In the genomic region with DNA sequence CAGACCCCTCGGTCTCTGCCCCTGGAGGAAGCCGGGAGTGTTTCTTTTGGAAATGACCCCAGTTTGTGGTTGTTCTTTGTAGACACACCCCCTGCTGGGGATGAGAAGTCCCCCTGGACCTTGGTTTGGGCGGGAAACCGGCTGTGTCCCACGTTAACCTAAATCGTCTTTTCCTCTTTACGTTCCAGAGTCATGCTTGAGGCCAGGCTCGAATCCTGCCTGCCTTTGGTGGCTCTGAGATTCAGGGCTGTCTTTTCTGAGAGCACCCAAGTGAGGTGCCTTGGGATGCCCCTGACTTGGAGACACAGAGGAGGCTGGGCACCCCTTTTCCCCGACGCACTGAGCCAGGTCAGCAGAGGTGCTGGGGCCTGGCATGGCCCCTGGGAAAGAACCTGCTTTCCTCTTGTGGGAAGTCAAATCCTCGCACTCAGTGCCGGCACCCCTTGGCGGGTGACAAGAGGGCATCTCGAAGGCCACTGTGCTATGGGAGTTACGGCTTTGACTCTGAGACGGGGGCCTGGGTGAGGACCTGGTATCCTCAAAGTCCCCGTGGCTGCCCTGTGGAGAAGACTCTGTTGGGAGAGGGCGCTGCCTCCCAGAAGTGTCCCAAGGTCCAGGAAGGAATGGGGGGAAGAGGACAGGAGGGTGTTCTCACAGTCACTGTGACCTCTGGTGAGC, we compare ENCODE assay signal across 12 cellular contexts.
DNase-seq lines count a peak whose midpoint lies in the region; ATAC-seq and TF ChIP-seq lines count a peak whose summit lies in the region.
"Had no signal": no experiment of that assay in that cellular context is flagged by ENCODE, and none has a peak within 500 bp of the region (broad histone marks: within the 10 kb centered on the region; RNA-seq: fewer than 3 reads in every experiment).

No MANE protein-coding gene starts in this region.

- no peaks in the 10 kb centered on the region for H3K27me3 Mint-ChIP-seq in T-helper 2 cell treated with Interferon-gamma antibody and Interleukin-4, amounts not matched to agents 5 μg/mL and 100 μg/mL, for 36 hours (ENCODE audit: low read depth)

- peak overlapping the region; percentile 36 for H3K27ac Mint-ChIP-seq in T-helper 2 cell treated with Interferon-gamma antibody and Interleukin-4, amounts not matched to agents 5 μg/mL and 100 μg/mL, for 36 hours

- intact Hi-C loops in heart right ventricle (cut with DNase I) (no loop called here), spleen (cut with DNase I; ENCODE audit: low total_unique reads) (no loop called here)

- WGBS in heart right ventricle, 2 donors, result 72 to 76% methylated on average over 18 of the region's 18 CpGs
- 71 to 83% (median 72%) methylated on average over 14 to 18 of the region's 18 CpGs for WGBS in spleen, 5 donors

- peaks cover 35% of the 10 kb centered on the region for H3K4me1 Mint-ChIP-seq in T-helper 2 cell treated with Interferon-gamma antibody and Interleukin-4, amounts not matched to agents 5 μg/mL and 100 μg/mL, for 36 hours (ENCODE audit: low read depth)

- no peak for TF ChIP-seq POLR2A in spleen (IDR thresholded peaks at IDR 0.05)

- peak overlapping the region; percentile 79 for H3K9ac ChIP-seq in adipocyte (ENCODE audit: low read length)

- no peak overlapping the region for H3K4me3 Mint-ChIP-seq in T-helper 2 cell treated with Interferon-gamma antibody and Interleukin-4, amounts not matched to agents 5 μg/mL and 100 μg/mL, for 36 hours

- peak in 3 of 8 donors; percentile 1 to 5 (median 1) for ATAC-seq in heart right ventricle
- ATAC-seq in HG02763 (IDR thresholded peaks at IDR 0.05; ENCODE audit: unreplicated experiment), result no peak

- no peaks in the 10 kb centered on the region for H3K36me3 ChIP-seq in adipocyte (ENCODE audit: control insufficient read depth, insufficient read depth, low read length, severe bottlenecking)
- H3K36me3 ChIP-seq in heart right ventricle, result no peaks in the 10 kb centered on the region
- H3K36me3 ChIP-seq in spleen, result no peaks in the 10 kb centered on the region

- DNase-seq in T-helper 2 cell treated with Interferon-gamma antibody and Interleukin-4, amounts not matched to agents 5 μg/mL and 100 μg/mL, for 36 hours (ENCODE audit: low spot score), result peak; percentile 3
- no peak for DNase-seq in T-helper 2 cell
- DNase-seq in adipocyte (ENCODE audit: low read depth), result peak; percentile 70
- no peak for DNase-seq in heart right ventricle
- peak; percentile 68 for DNase-seq in spleen
- DNase-seq in cerebellar nuclear complex (lab: John Stamatoyannopoulos, UW), result no peak
- DNase-seq in germinal center (ENCODE audit: low spot score), result no peak
- DNase-seq: activated naive CD4-positive, alpha-beta T cell treated with Interleukin-2 at 50 U/mL for 16 hours; HCEC 1CT; islet precursor cell had no signal

- H3K9me3 ChIP-seq in adipocyte (ENCODE audit: control insufficient read depth, low read length) (no peaks in the 10 kb centered on the region), heart right ventricle (no peaks in the 10 kb centered on the region), spleen (no peaks in the 10 kb centered on the region)

- H3K9me3 Mint-ChIP-seq in T-helper 2 cell treated with Interferon-gamma antibody and Interleukin-4, amounts not matched to agents 5 μg/mL and 100 μg/mL, for 36 hours, result no peaks in the 10 kb centered on the region

- peak overlapping the region; percentile 64 for H3K4me3 ChIP-seq in adipocyte (ENCODE audit: low read length)
- H3K4me3 ChIP-seq in heart right ventricle, result no peak overlapping the region
- H3K4me3 ChIP-seq in spleen, result no peak overlapping the region

- no peaks in the 10 kb centered on the region for H3K36me3 Mint-ChIP-seq in T-helper 2 cell treated with Interferon-gamma antibody and Interleukin-4, amounts not matched to agents 5 μg/mL and 100 μg/mL, for 36 hours (ENCODE audit: low read depth)

- peak overlapping the region in 7 of 10 donors; percentile 19 to 71 (median 56) for H3K27ac ChIP-seq in heart right ventricle
- no peak overlapping the region for H3K27ac ChIP-seq in spleen
- H3K27ac ChIP-seq: 22Rv1 had no signal

- TF ChIP-seq CTCF in heart right ventricle (IDR thresholded peaks at IDR 0.05) (no peak), spleen (IDR thresholded peaks at IDR 0.05 in 8 of 11, conservative IDR thresholded peaks at IDR 0.05 in 3 of 11) (no peak)

- H3K4me1 ChIP-seq in adipocyte (ENCODE audit: control insufficient read depth, insufficient read depth, low read length) (peaks cover 52% of the 10 kb centered on the region), heart right ventricle (peaks cover 22 to 79% (median 46%) of the 10 kb centered on the region in 9 donors), spleen (peaks cover 18 to 48% (median 41%) of the 10 kb centered on the region in 6 donors)

- no peaks in the 10 kb centered on the region for H3K27me3 ChIP-seq in adipocyte (replicated peaks; ENCODE audit: control insufficient read depth, insufficient read depth, low read length)
- H3K27me3 ChIP-seq in heart right ventricle, result no peaks in the 10 kb centered on the region
- H3K27me3 ChIP-seq in spleen (replicated peaks in 1 of 7), result peaks cover 0 to 23% (median 0%) of the 10 kb centered on the region in 7 donors

Comparison
In these comparisons a context has a peak if more than half of its experiments do, and no peak if none do; other contexts are left out.
1. DNase-seq: peak in T-helper 2 cell treated with Interferon-gamma antibody and Interleukin-4, amounts not matched to agents 5 μg/mL and 100 μg/mL, for 36 hours (single experiment), adipocyte (single experiment) and spleen (single experiment); none in T-helper 2 cell (0 of 5), heart right ventricle (0 of 2), cerebellar nuclear complex (0 of 2) and germinal center (single experiment).
2. H3K27ac ChIP-seq: peak in heart right ventricle (7 of 10); none in spleen (0 of 8).